9 cellular contexts compared by ENCODE assay signal in genomic region chr14:101732128-101732527, GRCh38. TPM values are rescaled to one million over a fixed set of nuclear protein-coding genes. Genes with fewer than 3 reads are reported as not detected.
A peak's percentile ranks its signal among the peaks of the same experiment; 100 is the strongest.
DNase-seq lines count a peak whose midpoint lies in the region; ATAC-seq and TF ChIP-seq lines count a peak whose summit lies in the region.
"Had no signal": no experiment of that assay in that cellular context is flagged by ENCODE, and none has a peak within 500 bp of the region (broad histone marks: within the 10 kb centered on the region; RNA-seq: fewer than 3 reads in every experiment).

No MANE protein-coding gene starts in this region.

- peaks cover 60% of the 10 kb centered on the region for H3K4me1 Mint-ChIP-seq in activated naive CD4-positive, alpha-beta T cell treated with anti-CD3 and anti-CD28 coated beads, Interleukin-2, amount 50 U/mL, for 24 hours
- H3K4me1 Mint-ChIP-seq in T-helper 17 cell = peaks cover 15% of the 10 kb centered on the region

- no peak for ATAC-seq in T-helper 17 cell

- H4K20me1 ChIP-seq in SK-N-SH (ENCODE audit: insufficient read depth) = no peaks in the 10 kb centered on the region

- H3K9me2 ChIP-seq in SK-N-SH = no peaks in the 10 kb centered on the region

- H3K27me3 ChIP-seq in SK-N-SH (ENCODE audit: insufficient read depth) (0 out of 2 replicates have a peak, but pooled peaks cover 2% of the 10 kb centered on the region), tibial artery (peaks cover 0 to 19% of the 10 kb centered on the region in 2 donors)

- H3K9me3 ChIP-seq in T-helper 17 cell (ENCODE audit: control insufficient read depth, low read length, poor library complexity, severe bottlenecking) = no peaks in the 10 kb centered on the region
- no peaks in the 10 kb centered on the region for H3K9me3 ChIP-seq in SK-N-SH
- H3K9me3 ChIP-seq in tibial artery = no peaks in the 10 kb centered on the region

- H3K36me3 ChIP-seq in SK-N-SH (replicated peaks in 1 of 2; ENCODE audit: control insufficient read depth in 1 of 2, insufficient read depth in 2 of 2, low read length in 1 of 2) (no peaks in the 10 kb centered on the region), tibial artery (no peaks in the 10 kb centered on the region)

- CTCF ChIA-PET in SK-N-SH (lab: Yijun Ruan, JAX) = interaction anchor here (1.1 kb wide), 1 partner anchor 12 kb away, joined by 3 read pairs; no protein-coding TSS in a partner anchor

- H3K4me2 ChIP-seq in SK-N-SH = no peak overlapping the region
- H3K4me2 ChIP-seq: KMS-11 had no signal

- H2AFZ ChIP-seq in SK-N-SH (ENCODE audit: low read depth) = no peak overlapping the region

- H3K4me3 ChIP-seq in fibroblast of villous mesenchyme (ENCODE audit: low read depth, low read length) (no peak overlapping the region), SK-N-SH (ENCODE audit: low read depth in 2 of 2, low read length in 1 of 2) (no peak overlapping the region), tibial artery (no peak overlapping the region)

- intact Hi-C loops in tibial artery (cut with DNase I; ENCODE audit: low total_unique reads) = no loop called here

- H3K27ac ChIP-seq in SK-N-SH (ENCODE audit: low read depth in 2 of 2, low read length in 1 of 2) = no peak overlapping the region
- no peak overlapping the region for H3K27ac ChIP-seq in tibial artery
- no peak overlapping the region for H3K27ac ChIP-seq in caudate nucleus (ENCODE audit: low read depth, low read length)
- H3K27ac ChIP-seq: KMS-11 had no signal

- 67% methylated on average over 5 of the region's 5 CpGs for WGBS in SK-N-SH (ENCODE audit: low lambda C conversion rate)

- no peak overlapping the region for H3K9ac ChIP-seq in SK-N-SH
- H3K9ac ChIP-seq: KMS-11 had no signal

- H3K36me3 Mint-ChIP-seq in activated naive CD4-positive, alpha-beta T cell treated with anti-CD3 and anti-CD28 coated beads, Interleukin-2, amount 50 U/mL, for 24 hours = no peaks in the 10 kb centered on the region
- no peaks in the 10 kb centered on the region for H3K36me3 Mint-ChIP-seq in T-helper 17 cell (ENCODE audit: low read depth)

- POLR2A ChIA-PET in SK-N-SH (lab: Yijun Ruan, JAX) = interaction anchor here (0.7 kb wide), 1 partner anchor 89 kb away, joined by 3 read pairs; no protein-coding TSS in a partner anchor

- no peaks in the 10 kb centered on the region for H3F3A ChIP-seq in SK-N-SH (replicated peaks; ENCODE audit: insufficient read depth)

- no peaks in the 10 kb centered on the region for H3K9me3 Mint-ChIP-seq in activated naive CD4-positive, alpha-beta T cell treated with anti-CD3 and anti-CD28 coated beads, Interleukin-2, amount 50 U/mL, for 24 hours

- TF ChIP-seq RAD21 in SK-N-SH (IDR thresholded peaks at IDR 0.05; ENCODE audit: low read length) = no peak

- TF ChIP-seq CTCF in fibroblast of villous mesenchyme (IDR thresholded peaks at IDR 0.05; ENCODE audit: insufficient read depth, low read depth, low read length) = no peak
- TF ChIP-seq CTCF in SK-N-SH (IDR thresholded peaks at IDR 0.05) = no peak
- no peak for TF ChIP-seq CTCF in tibial artery (IDR thresholded peaks at IDR 0.05)

- no peak for TF ChIP-seq EP300 in SK-N-SH (IDR thresholded peaks at IDR 0.05; ENCODE audit: borderline replicate concordance in 1 of 2, low read depth in 1 of 2, low read length in 1 of 2)

- H3K27me3 Mint-ChIP-seq in activated naive CD4-positive, alpha-beta T cell treated with anti-CD3 and anti-CD28 coated beads, Interleukin-2, amount 50 U/mL, for 24 hours = no peaks in the 10 kb centered on the region
- no peaks in the 10 kb centered on the region for H3K27me3 Mint-ChIP-seq in T-helper 17 cell

- H3K27ac Mint-ChIP-seq in activated naive CD4-positive, alpha-beta T cell treated with anti-CD3 and anti-CD28 coated beads, Interleukin-2, amount 50 U/mL, for 24 hours = peak overlapping the region; percentile 89
- H3K27ac Mint-ChIP-seq in T-helper 17 cell = peak overlapping the region; percentile 93

- no peak for DNase-seq in activated naive CD4-positive, alpha-beta T cell treated with anti-CD3 and anti-CD28 coated beads, Interleukin-2, amount 50 U/mL, for 16 hours
- DNase-seq in T-helper 17 cell = no peak
- DNase-seq in fibroblast of villous mesenchyme (ENCODE audit: low read depth) = peak; percentile 8
- DNase-seq in ureter (ENCODE audit: low spot score) = peak; percentile 38
- no peak for DNase-seq in SK-N-SH
- DNase-seq in tibial artery = no peak
- DNase-seq in caudate nucleus (lab: John Stamatoyannopoulos, UW) = no peak

- H3K79me2 ChIP-seq in SK-N-SH (ENCODE audit: insufficient read depth) = no peaks in the 10 kb centered on the region

- H3K4me1 ChIP-seq in SK-N-SH (ENCODE audit: control insufficient read depth in 1 of 2, insufficient read depth in 2 of 2, low read depth in 1 of 2, low read length in 1 of 2) (no peaks in the 10 kb centered on the region; a peak in 1 of 4 replicates), tibial artery (peaks cover 0 to 11% (median 0%) of the 10 kb centered on the region in 4 donors)

- H3K4me3 Mint-ChIP-seq in activated naive CD4-positive, alpha-beta T cell treated with anti-CD3 and anti-CD28 coated beads, Interleukin-2, amount 50 U/mL, for 24 hours = peak overlapping the region; percentile 81
- peak overlapping the region; percentile 85 for H3K4me3 Mint-ChIP-seq in T-helper 17 cell

TF ChIP-seq in SK-N-SH, 30 proteins besides CTCF, POLR2A, EP300 and RAD21:
- TF ChIP-seq FOXJ3 (CRISPR knock-in tag; IDR thresholded peaks at IDR 0.05) (no peak), RXRA (IDR thresholded peaks at IDR 0.05; ENCODE audit: borderline replicate concordance, low read depth) (no peak), REST (IDR thresholded peaks at IDR 0.05; ENCODE audit: low read depth, low read length) (no peak), PBX3 (IDR thresholded peaks at IDR 0.05) (no peak), SIN3A (IDR thresholded peaks at IDR 0.05; ENCODE audit: borderline replicate concordance, low read depth, low read length) (no peak), MEF2A (IDR thresholded peaks at IDR 0.05; ENCODE audit: borderline replicate concordance, low read depth) (no peak), NRF1 (IDR thresholded peaks at IDR 0.05; ENCODE audit: low read depth, low read length) (no peak), ELF1 (IDR thresholded peaks at IDR 0.05) (no peak), EZH2phosphoT487 (IDR thresholded peaks at IDR 0.05; ENCODE audit: borderline replicate concordance, low read depth) (no peak), FOXM1 (IDR thresholded peaks at IDR 0.05; ENCODE audit: low read depth) (no peak)
TF ChIP-seq in SK-N-SH: peak in this region for 0.

RNA-seq across cellular contexts. Expression of gene PPP2R5C, which starts 29.4 kb away (rescaled TPM):
- 100 to 1,000 TPM; 516 to 530 TPM for total RNA-seq in T-helper 17 cell
- total RNA-seq in fibroblast of villous mesenchyme = 87.3 and 114 TPM in 2 replicates
- 155 TPM for total RNA-seq in ureter
- 43.7 and 61.0 TPM in 2 replicates for polyA plus RNA-seq in SK-N-SH (2012; rRNA removed)
- 61.5 and 75.2 TPM in 2 replicates for polyA plus RNA-seq in SK-N-SH (2012; cell fraction: cytosol; rRNA removed)
- 40.4 and 72.7 TPM in 2 replicates for polyA plus RNA-seq in SK-N-SH (2012; cell fraction: nucleus; rRNA removed)

Comparison
In these comparisons a context has a peak if more than half of its experiments do, and no peak if none do; other contexts are left out.
1. DNase-seq: peak in fibroblast of villous mesenchyme (single experiment) and ureter (single experiment); none in activated naive CD4-positive, alpha-beta T cell treated with anti-CD3 and anti-CD28 coated beads, Interleukin-2, amount 50 U/mL, for 16 hours (single experiment), T-helper 17 cell (0 of 3), SK-N-SH (single experiment), tibial artery (0 of 2) and caudate nucleus (0 of 61).